Comparison of ENCODE assay signal across 8 cellular contexts in genomic region chr3:185824051-185824466, GRCh38. TPM values are rescaled to one million over a fixed set of nuclear protein-coding genes. Genes with fewer than 3 reads are reported as not detected.
DNase-seq lines count a peak whose midpoint lies in the region; ATAC-seq, FAIRE-seq and TF ChIP-seq lines count a peak whose summit lies in the region.

No MANE protein-coding gene starts in this region.

- peaks cover 38% of the 10 kb centered on the region for H3K4me1 ChIP-seq in endothelial cell of umbilical vein (ENCODE audit: control insufficient read depth, extremely low read depth, insufficient read depth, low read length)

- H3K9me3 Mint-ChIP-seq in natural killer cell: no peaks in the 10 kb centered on the region

- peaks cover 72% of the 10 kb centered on the region for H3K79me2 ChIP-seq in endothelial cell of umbilical vein (ENCODE audit: control insufficient read depth, insufficient read depth, low read length)

- no peak overlapping the region for H2AFZ ChIP-seq in endothelial cell of umbilical vein (ENCODE audit: low read depth, low read length)

- dilution Hi-C loops in endothelial cell of umbilical vein (cut with MboI; ENCODE audit: extremely low pct_ligation_motif_present, low sequenced_read_pairs): no loop called here

- ATAC-seq in natural killer cell (no peak), HG02588 (IDR thresholded peaks at IDR 0.05; ENCODE audit: unreplicated experiment) (no peak)

- H3K9me3 ChIP-seq in SK-N-MC (ENCODE audit: low read depth, low read length) (no peaks in the 10 kb centered on the region), endothelial cell of umbilical vein (replicated peaks; ENCODE audit: control insufficient read depth, insufficient read depth, low read length) (no peaks in the 10 kb centered on the region)

- peak overlapping the region; percentile 90 for H3K4me3 ChIP-seq in SK-N-MC
- H3K4me3 ChIP-seq in endothelial cell of umbilical vein (replicated peaks in 1 of 3; ENCODE audit: insufficient read depth in 1 of 3, low read depth in 1 of 3, low read length in 3 of 3): peak overlapping the region; percentile 87 to 100 (median 98)

- POLR2A ChIA-PET in endothelial cell of umbilical vein (lab: Charles Lee): interaction anchor here (1.8 kb wide), 1 partner anchor 90 kb away, joined by 4 read pairs; no protein-coding TSS in a partner anchor

- no peak for FAIRE-seq in endothelial cell of umbilical vein (lab: Jason Lieb, UNC)

- DNase-seq in DMS53 (lab: John Stamatoyannopoulos, UW) (peak; percentile 62), DMS53 treated with DMSO at 0.1 percent for 48 hours (lab: John Stamatoyannopoulos, UW; ENCODE audit: unreplicated experiment) (no peak), SK-N-MC (ENCODE audit: low read depth, low spot score) (no peak), endothelial cell of umbilical vein (ENCODE audit: low read depth, low spot score) (peak; percentile 49), natural killer cell (peak; percentile 17), cortex of kidney (lab: John Stamatoyannopoulos, UW) (no peak), NCI-H2029 treated with DMSO at 0.1 percent for 48 hours (lab: John Stamatoyannopoulos, UW) (no peak)

- no peak for TF ChIP-seq CTCF in endothelial cell of umbilical vein (IDR thresholded peaks at IDR 0.05; ENCODE audit: extremely low read depth in 1 of 2, insufficient read depth in 1 of 2, low read depth in 1 of 2, low read length in 2 of 2)
- TF ChIP-seq CTCF in natural killer cell (IDR thresholded peaks at IDR 0.05): no peak

- H3K36me3 ChIP-seq in SK-N-MC (ENCODE audit: insufficient read depth, low read length) (peaks cover 4% of the 10 kb centered on the region; the same call in 1 of the 2 replicates), endothelial cell of umbilical vein (ENCODE audit: control insufficient read depth in 2 of 2, extremely low read depth in 1 of 2, insufficient read depth in 2 of 2, low read length in 2 of 2) (peaks cover 0 to under 1% of the 10 kb centered on the region in 2 experiments)

- peaks cover 24 to 27% of the 10 kb centered on the region in 2 donors for H3K4me1 Mint-ChIP-seq in natural killer cell

- intact Hi-C loops in endothelial cell of umbilical vein (cut with micrococcal nuclease): loop anchor here (2.0 to 5.0 kb wide), 3 partner anchors 83 to 237 kb away; partner anchors contain the start of gene SENP2
- intact Hi-C loops in natural killer cell (cut with micrococcal nuclease): no loop called here

- H3K9ac ChIP-seq in SK-N-MC (ENCODE audit: insufficient read length) (peak overlapping the region; percentile 97), endothelial cell of umbilical vein (replicated peaks; ENCODE audit: extremely low read depth, insufficient read depth, low read length) (peak overlapping the region; percentile 99)

- H4K20me1 ChIP-seq in endothelial cell of umbilical vein (replicated peaks; ENCODE audit: control insufficient read depth, extremely low read depth, insufficient read depth, low read length): peaks cover 4% of the 10 kb centered on the region

- no peak for TF ChIP-seq POLR2A in endothelial cell of umbilical vein (IDR thresholded peaks at IDR 0.05; ENCODE audit: low read depth, low read length)

- H3K27ac Mint-ChIP-seq in natural killer cell: peak overlapping the region in 1 of 2 donors; percentile 82

- H3K9me1 ChIP-seq in endothelial cell of umbilical vein (replicated peaks; ENCODE audit: control insufficient read depth, extremely low read depth, insufficient read depth, low read length): no peaks in the 10 kb centered on the region

- peak overlapping the region; percentile 89 for H3K27ac ChIP-seq in SK-N-MC
- peak overlapping the region; percentile 84 for H3K27ac ChIP-seq in endothelial cell of umbilical vein (ENCODE audit: insufficient read depth, low read depth, low read length)

- H3K27me3 ChIP-seq in endothelial cell of umbilical vein (ENCODE audit: control insufficient read depth in 2 of 2, insufficient read depth in 2 of 2, low read length in 2 of 2): no peaks in the 10 kb centered on the region

- no TSS peak for BruUV-seq in endothelial cell of umbilical vein (replicated peaks; lab: Mats Ljungman, UMichigan)

- peaks cover 13 to 49% of the 10 kb centered on the region in 2 donors for H3K27me3 Mint-ChIP-seq in natural killer cell (ENCODE audit: low read depth in 2 of 2)

- peak overlapping the region; percentile 92 for H3K4me3 Mint-ChIP-seq in natural killer cell

- CTCF ChIA-PET in endothelial cell of umbilical vein (lab: Charles Lee): interaction anchor here (4.3 to 5.5 kb wide), 5 partner anchors 55 to 164 kb away, joined by 11 to 51 read pairs (median 46); no protein-coding TSS in a partner anchor

- no peaks in the 10 kb centered on the region for H3K36me3 Mint-ChIP-seq in natural killer cell

- H3K4me2 ChIP-seq in endothelial cell of umbilical vein (ENCODE audit: insufficient read depth, low read length): peak overlapping the region; percentile 44

TF ChIP-seq in endothelial cell of umbilical vein, 7 proteins besides CTCF, POLR2A, EP300 and RAD21:
- no peak for TF ChIP-seq EZH2 (IDR thresholded peaks at IDR 0.05; ENCODE audit: borderline replicate concordance, low read depth, low read length, severe bottlenecking)
- no peak for TF ChIP-seq FOS (IDR thresholded peaks at IDR 0.05; ENCODE audit: borderline replicate concordance, insufficient read depth, low read length)
- no peak for TF ChIP-seq JUN (IDR thresholded peaks at IDR 0.05; ENCODE audit: borderline replicate concordance, insufficient read depth, insufficient read length, low read depth)
- no peak for TF ChIP-seq GATA2 (IDR thresholded peaks at IDR 0.05; ENCODE audit: insufficient read depth, insufficient read length, low read depth, low read length)
- TF ChIP-seq MYC (IDR thresholded peaks at IDR 0.05; ENCODE audit: low read depth, low read length): no peak
- TF ChIP-seq POLR2AphosphoS5 (IDR thresholded peaks at IDR 0.05; ENCODE audit: insufficient read depth, low read depth, low read length): no peak
- no peak for TF ChIP-seq MAX (IDR thresholded peaks at IDR 0.05; ENCODE audit: insufficient read depth, insufficient read length)

RNA-seq across cellular contexts. Expression of gene IGF2BP2, which starts 0.8 kb away (rescaled TPM):
- 122 and 130 TPM in 2 replicates for total RNA-seq in endothelial cell of umbilical vein
- polyA plus RNA-seq in endothelial cell of umbilical vein: 5.6 and 10.7 TPM in 2 replicates
- polyA plus RNA-seq in endothelial cell of umbilical vein (2011; cell fraction: cytosol; rRNA removed): 9.5 and 13.7 TPM in 2 replicates
- polyA plus RNA-seq in endothelial cell of umbilical vein (2011; cell fraction: nucleus; rRNA removed): 54.7 and 55.9 TPM in 2 replicates
- polyA plus RNA-seq in endothelial cell of umbilical vein (2012): 54.0 and 70.9 TPM in 2 replicates
- polyA minus RNA-seq in endothelial cell of umbilical vein: 21.9 and 36.3 TPM in 2 replicates
- polyA minus RNA-seq in endothelial cell of umbilical vein (2011; cell fraction: cytosol; rRNA and poly(A)+ RNA removed): 0.31 TPM
- 114 and 115 TPM in 2 replicates for polyA minus RNA-seq in endothelial cell of umbilical vein (2011; cell fraction: nucleus; rRNA and poly(A)+ RNA removed)
- total RNA-seq in natural killer cell: 10 to 100 TPM in 1 of 3 donors, 1 to 10 TPM in 2; 4.2 to 16.8 (median 8.8) TPM

Comparison
In these comparisons a context has a peak if more than half of its experiments do, and no peak if none do; other contexts are left out.
1. DNase-seq: peak in DMS53 (single experiment), endothelial cell of umbilical vein (single experiment) and natural killer cell (single experiment); none in DMS53 treated with DMSO at 0.1 percent for 48 hours (single experiment), SK-N-MC (single experiment), cortex of kidney (single experiment) and NCI-H2029 treated with DMSO at 0.1 percent for 48 hours (single experiment).